Comparison of ENCODE assay signal across 7 cellular contexts in genomic region chr20:41177636-41178035, GRCh38. TPM values are rescaled to one million over a fixed set of nuclear protein-coding genes. Genes with fewer than 3 reads are reported as not detected.
DNase-seq lines count a peak whose midpoint lies in the region; TF ChIP-seq lines count a peak whose summit lies in the region.

No MANE protein-coding gene starts in this region.

- no peaks in the 10 kb centered on the region for H3K79me2 ChIP-seq in neural progenitor cell (ENCODE audit: low read depth)

- intact Hi-C loops in testis (cut with DNase I; ENCODE audit: low total_unique reads): loop anchor here (10.0 kb wide), 2 partner anchors 57 to 157 kb away; no protein-coding TSS in a partner anchor

- no peaks in the 10 kb centered on the region for H3K27me3 ChIP-seq in testis
- no peaks in the 10 kb centered on the region for H3K27me3 ChIP-seq in neural progenitor cell

- H3K4me2 ChIP-seq in neural progenitor cell: no peak overlapping the region

- no peak overlapping the region for H3K9ac ChIP-seq in neural progenitor cell

- no peak overlapping the region for H3K27ac ChIP-seq in testis
- no peak overlapping the region for H3K27ac ChIP-seq in neural progenitor cell

- TF ChIP-seq CTCF in testis (IDR thresholded peaks at IDR 0.05) (no peak), neural progenitor cell (IDR thresholded peaks at IDR 0.05) (no peak)

- peaks cover 35% of the 10 kb centered on the region for H3K4me1 ChIP-seq in testis
- peaks cover 40% of the 10 kb centered on the region for H3K4me1 ChIP-seq in neural progenitor cell

- peaks cover 47% of the 10 kb centered on the region for H3F3A ChIP-seq in neural progenitor cell (ENCODE audit: low read depth)

- no peak for TF ChIP-seq POLR2A in testis (IDR thresholded peaks at IDR 0.05)

- WGBS in testis, 2 donors: 85 to 90% methylated on average over 2 of the region's 2 CpGs

- H3K9me3 ChIP-seq in testis (no peaks in the 10 kb centered on the region), neural progenitor cell (ENCODE audit: low read depth) (no peaks in the 10 kb centered on the region)

- H3K4me1 Mint-ChIP-seq in neural progenitor cell: peaks cover 21% of the 10 kb centered on the region

- H3K9me3 Mint-ChIP-seq in neural progenitor cell: peaks cover 2% of the 10 kb centered on the region

- peaks cover 2% of the 10 kb centered on the region for H3K27me3 Mint-ChIP-seq in neural progenitor cell (ENCODE audit: insufficient read depth, low read depth)

- H3K36me3 Mint-ChIP-seq in neural progenitor cell: peaks cover 43% of the 10 kb centered on the region

- peak; percentile 93 for DNase-seq in HS-5 (ENCODE audit: low read depth)
- peak; percentile 96 for DNase-seq in astrocyte of the hippocampus (ENCODE audit: low read depth, low spot score)
- DNase-seq in islet precursor cell: peak; percentile 84
- peak; percentile 13 for DNase-seq in testis
- no peak for DNase-seq in neural progenitor cell (ENCODE audit: low spot score)
- DNase-seq in T-helper 2 cell: no peak
- no peak for DNase-seq in SKM-1 treated with dmso at 0.1 percent for 144 hours (lab: John Stamatoyannopoulos, UW; ENCODE audit: unreplicated experiment)

- H3K4me3 Mint-ChIP-seq in neural progenitor cell: no peak overlapping the region

- H3K4me3 ChIP-seq in testis (no peak overlapping the region), neural progenitor cell (no peak overlapping the region)

- H3K27ac Mint-ChIP-seq in neural progenitor cell: no peak overlapping the region

- peaks cover 20% of the 10 kb centered on the region for H4K20me1 ChIP-seq in neural progenitor cell (ENCODE audit: low read depth)

- no peak overlapping the region for H2AFZ ChIP-seq in neural progenitor cell (replicated peaks)

- H3K36me3 ChIP-seq in testis (ENCODE audit: low read depth, missing control alignments) (no peaks in the 10 kb centered on the region), neural progenitor cell (no peaks in the 10 kb centered on the region)

RNA-seq across cellular contexts. Expression of gene PLCG1, which starts 40.3 kb away (rescaled TPM):
- 100 to 1,000 TPM; 184 to 186 TPM for total RNA-seq in testis
- 118 TPM for polyA plus RNA-seq in testis (ENCODE audit: insufficient read depth, low read depth, low replicate concordance)
- 146 and 265 TPM in 2 replicates for total RNA-seq in neural progenitor cell (ENCODE audit: low replicate concordance)

Comparison
In these comparisons a context has a peak if more than half of its experiments do, and no peak if none do; other contexts are left out.
1. DNase-seq: peak in HS-5 (single experiment), astrocyte of the hippocampus (single experiment), islet precursor cell (single experiment) and testis (single experiment); none in neural progenitor cell (single experiment), T-helper 2 cell (0 of 5) and SKM-1 treated with dmso at 0.1 percent for 144 hours (single experiment).